ENCODE assay signal across 12 cellular contexts in genomic region chr18:23719634-23720201, GRCh38. TPM values are rescaled to one million over a fixed set of nuclear protein-coding genes. Genes with fewer than 3 reads are reported as not detected.
DNase-seq lines count a peak whose midpoint lies in the region; ATAC-seq and TF ChIP-seq lines count a peak whose summit lies in the region.
"Had no signal": no experiment of that assay in that cellular context is flagged by ENCODE, and none has a peak within 500 bp of the region (broad histone marks: within the 10 kb centered on the region; RNA-seq: fewer than 3 reads in every experiment).

No MANE protein-coding gene starts in this region.

- intact Hi-C loops in MCF 10A (cut with micrococcal nuclease) = loop anchor here (5.0 kb wide), 2 partner anchors 93 to 198 kb away; no protein-coding TSS in a partner anchor

- H3K27me3 ChIP-seq in HUES48 (ENCODE audit: control insufficient read depth, insufficient read depth, low read length) = no peaks in the 10 kb centered on the region
- H3K27me3 ChIP-seq: ovary had no signal

- POLR2A ChIA-PET in MCF 10A (lab: Yijun Ruan, JAX) = interaction anchor here (0.6 to 1.4 kb wide), 7 partner anchors 9 to 151 kb away, joined by 3 to 4 read pairs (median 3); no protein-coding TSS in a partner anchor

- H3K4me1 ChIP-seq in HUES48 (ENCODE audit: control insufficient read depth, insufficient read depth, low read length) = peaks cover 7% of the 10 kb centered on the region; the same call in 1 of the 2 replicates

- H3K27ac ChIP-seq in HUES48 (ENCODE audit: low read depth, low read length) = peak overlapping the region; percentile 81
- H3K27ac ChIP-seq: ovary had no signal

- H3K4me1 Mint-ChIP-seq in MCF 10A (ENCODE audit: insufficient read depth, unreplicated experiment) (peaks cover 49% of the 10 kb centered on the region), immature natural killer cell (no peaks in the 10 kb centered on the region)
- H3K4me1 Mint-ChIP-seq: CD4-positive, alpha-beta memory T cell had no signal

- no peak overlapping the region for H3K9ac ChIP-seq in HUES48 (ENCODE audit: low read depth, low read length)

- TF ChIP-seq CTCF in MCF 10A (IDR thresholded peaks at IDR 0.05; ENCODE audit: unreplicated experiment) (no peak), GM20000 (IDR thresholded peaks at IDR 0.05; ENCODE audit: extremely low read depth, missing control alignments) (no peak)

- in situ Hi-C loops in ACHN (cut with HindIII; ENCODE audit: low pct_ligation_motif_present, low pct_unique_long_range_greater_than_20kb, low sequenced_read_pairs) = no loop called here

- no TSS peak for BruUV-seq in MCF 10A (replicated peaks; lab: Mats Ljungman, UMichigan)

- H3K36me3 ChIP-seq in HUES48 (ENCODE audit: control insufficient read depth, insufficient read depth, low read length) = no peaks in the 10 kb centered on the region
- H3K36me3 ChIP-seq: ovary had no signal

- H3K4me3 Mint-ChIP-seq in MCF 10A (ENCODE audit: unreplicated experiment) = no peak overlapping the region
- no peak overlapping the region for H3K4me3 Mint-ChIP-seq in immature natural killer cell
- H3K4me3 Mint-ChIP-seq: CD4-positive, alpha-beta memory T cell; stimulated activated naive CD8-positive, alpha-beta T cell treated with anti-CD3 and anti-CD28 coated beads, Interleukin-15, Interleukin-2, amounts not matched to agents 100 ng/mL and 50 ng/mL, for 24 hours had no signal

- H3K9me3 Mint-ChIP-seq in MCF 10A (ENCODE audit: unreplicated experiment) = no peaks in the 10 kb centered on the region
- H3K9me3 Mint-ChIP-seq in immature natural killer cell = no peaks in the 10 kb centered on the region
- H3K9me3 Mint-ChIP-seq: stimulated activated naive CD8-positive, alpha-beta T cell treated with anti-CD3 and anti-CD28 coated beads, Interleukin-15, Interleukin-2, amounts not matched to agents 100 ng/mL and 50 ng/mL, for 24 hours had no signal

- H3K9me3 ChIP-seq in HUES48 (ENCODE audit: control insufficient read depth, insufficient read depth, low read length) = no peaks in the 10 kb centered on the region
- H3K9me3 ChIP-seq: ovary had no signal

- H3K36me3 Mint-ChIP-seq in MCF 10A (ENCODE audit: insufficient read depth, unreplicated experiment) (no peaks in the 10 kb centered on the region), immature natural killer cell (no peaks in the 10 kb centered on the region)
- H3K36me3 Mint-ChIP-seq: brain; CD4-positive, alpha-beta memory T cell had no signal

- H3K27ac Mint-ChIP-seq in MCF 10A (ENCODE audit: low read depth, unreplicated experiment) (peak overlapping the region; percentile 83), immature natural killer cell (no peak overlapping the region)
- H3K27ac Mint-ChIP-seq: CD4-positive, alpha-beta memory T cell; stimulated activated naive CD8-positive, alpha-beta T cell treated with anti-CD3 and anti-CD28 coated beads, Interleukin-15, Interleukin-2, amounts not matched to agents 100 ng/mL and 50 ng/mL, for 24 hours had no signal

- CTCF ChIA-PET in MCF 10A (lab: Yijun Ruan, JAX) = interaction anchor here (0.5 to 1.1 kb wide), 3 partner anchors 9 to 131 kb away, joined by 3 to 7 read pairs (median 3); no protein-coding TSS in a partner anchor

- H3K4me3 ChIP-seq in HUES48 (ENCODE audit: low read depth, low read length) = no peak overlapping the region
- H3K4me3 ChIP-seq: ovary had no signal

- no peaks in the 10 kb centered on the region for H3K27me3 Mint-ChIP-seq in MCF 10A (ENCODE audit: insufficient read depth, unreplicated experiment)
- H3K27me3 Mint-ChIP-seq in immature natural killer cell (ENCODE audit: low read depth in 3 of 3) = peaks cover 1 to 8% (median 6%) of the 10 kb centered on the region in 3 donors

- no peak for ATAC-seq in GM18867 (IDR thresholded peaks at IDR 0.05; ENCODE audit: unreplicated experiment)

- peak; percentile 97 for DNase-seq in ACHN
- DNase-seq in MCF 10A (ENCODE audit: unreplicated experiment) = peak; percentile 92
- peak; percentile 93 for DNase-seq in kidney glomerular epithelial cell (lab: John Stamatoyannopoulos, UW)
- DNase-seq in D341Med (ENCODE audit: low spot score) = no peak
- no peak for DNase-seq in immature natural killer cell
- no peak for DNase-seq in GM20000 (ENCODE audit: low spot score)
- DNase-seq: CD4-positive, alpha-beta memory T cell had no signal

RNA-seq across cellular contexts. Expression of gene LAMA3, which starts 30.5 kb away (rescaled TPM):
- total RNA-seq in MCF 10A (2022) = 269 and 371 TPM in 2 replicates
- polyA plus RNA-seq in immature natural killer cell = not detected
- total RNA-seq: CD4-positive, alpha-beta memory T cell had no signal
- polyA plus RNA-seq: CD4-positive, alpha-beta memory T cell had no signal

RNA-seq across cellular contexts. Expression of gene ANKRD29, which starts 57.0 kb away (rescaled TPM):
- 2.4 and 3.8 TPM in 2 replicates for total RNA-seq in MCF 10A (2022)
- polyA plus RNA-seq in immature natural killer cell = under 1 TPM in 1 of 3 donors, not detected in 2; 0.59 TPM
- total RNA-seq: CD4-positive, alpha-beta memory T cell had no signal

Comparison
In these comparisons a context has a peak if more than half of its experiments do, and no peak if none do; other contexts are left out.
1. DNase-seq: peak in ACHN (single experiment), MCF 10A (single experiment) and kidney glomerular epithelial cell (single experiment); none in D341Med (single experiment), immature natural killer cell (0 of 3) and GM20000 (single experiment).